Comparison of ENCODE assay signal across 11 cellular contexts in the genomic region with DNA sequence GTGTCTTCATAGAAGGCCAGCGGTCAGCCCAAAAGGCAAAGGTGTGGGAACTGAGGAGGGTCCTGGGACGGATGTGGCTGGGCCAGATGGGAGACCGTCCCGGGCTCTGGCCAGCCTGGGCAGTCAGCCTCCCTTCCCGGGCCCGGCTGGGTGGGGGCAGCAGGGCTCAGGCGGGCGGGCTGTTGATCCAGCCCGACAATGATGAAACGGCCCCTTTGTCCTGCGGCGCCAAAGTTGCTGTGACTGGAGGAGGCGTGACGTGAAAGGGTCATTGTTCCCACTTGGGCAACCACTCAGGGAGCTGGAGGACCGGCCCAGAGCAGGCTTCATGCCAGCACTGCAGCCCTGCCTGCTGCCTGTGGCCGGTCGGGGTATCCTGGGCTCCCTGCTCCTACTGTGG. TPM values are rescaled to one million over a fixed set of nuclear protein-coding genes. Genes with fewer than 3 reads are reported as not detected.
DNase-seq lines count a peak whose midpoint lies in the region; ATAC-seq and TF ChIP-seq lines count a peak whose summit lies in the region.
"Had no signal": no experiment of that assay in that cellular context is flagged by ENCODE, and none has a peak within 500 bp of the region (broad histone marks: within the 10 kb centered on the region; RNA-seq: fewer than 3 reads in every experiment).

No MANE protein-coding gene starts in this region.

- no peak for TF ChIP-seq CTCF in Calu3 (IDR thresholded peaks at IDR 0.05; ENCODE audit: unreplicated experiment)
- no peak for TF ChIP-seq CTCF in brain (conservative IDR thresholded peaks at IDR 0.05)

- CTCF ChIA-PET in Calu3 (lab: Charles Lee) = interaction anchor here (0.6 kb wide), 1 partner anchor 16 kb away, joined by 4 read pairs; a partner anchor contains a TSS
- CTCF ChIA-PET in HEK293T (lab: Yijun Ruan, JAX) = no interaction called here

- ATAC-seq in left ventricle myocardium superior (peak; percentile 83), HG02763 (IDR thresholded peaks at IDR 0.05; ENCODE audit: unreplicated experiment) (no peak), GM21526 (IDR thresholded peaks at IDR 0.05; ENCODE audit: low FRiP score, unreplicated experiment) (no peak)

- H3K4me1 Mint-ChIP-seq in Calu3 (ENCODE audit: low read depth, unreplicated experiment) (peaks cover 5% of the 10 kb centered on the region), brain (peaks cover 41% of the 10 kb centered on the region)
- H3K4me1 Mint-ChIP-seq: immature natural killer cell had no signal

- peak; percentile 78 for DNase-seq in Calu3
- DNase-seq in left ventricle myocardium superior = peak; percentile 84
- DNase-seq in posterior vena cava (ENCODE audit: low spot score) = peak; percentile 91
- DNase-seq in HEK293T (ENCODE audit: extremely low spot score) = no peak
- DNase-seq in stimulated activated CD4-positive, alpha-beta T cell treated with anti-CD3 and anti-CD28 coated beads, Interleukin-2, amount 100 ng/mL, for 48 hours = no peak
- DNase-seq: BE2C, immature natural killer cell, small intestine had no signal

- POLR2A ChIA-PET in HEK293T (lab: Yijun Ruan, JAX) = no interaction called here

- intact Hi-C loops in Calu3 (cut with micrococcal nuclease; ENCODE audit: unreplicated experiment) = no loop called here
- intact Hi-C loops in left ventricle myocardium superior (cut with micrococcal nuclease) = no loop called here
- intact Hi-C loops in posterior vena cava (cut with DNase I) = no loop called here

- H3K36me3 Mint-ChIP-seq in Calu3 (ENCODE audit: insufficient read depth, unreplicated experiment) = no peaks in the 10 kb centered on the region
- no peaks in the 10 kb centered on the region for H3K36me3 Mint-ChIP-seq in brain
- H3K36me3 Mint-ChIP-seq: immature natural killer cell had no signal

- H3K9me3 Mint-ChIP-seq in Calu3 (ENCODE audit: low read depth, unreplicated experiment) = no peaks in the 10 kb centered on the region
- peaks cover 0 to 4% (median 0%) of the 10 kb centered on the region in 5 experiments for H3K9me3 Mint-ChIP-seq in brain
- H3K9me3 Mint-ChIP-seq: immature natural killer cell had no signal

- H3K4me3 Mint-ChIP-seq in Calu3 (ENCODE audit: low read depth, unreplicated experiment) (no peak overlapping the region), brain (no peak overlapping the region)
- H3K4me3 Mint-ChIP-seq: immature natural killer cell had no signal

- no TSS peak for BruUV-seq in Calu3 (replicated peaks; lab: Mats Ljungman, UMichigan)

- H3K27ac Mint-ChIP-seq in Calu3 (ENCODE audit: unreplicated experiment) (no peak overlapping the region), brain (peak overlapping the region; percentile 49 to 96 (median 74))

- H3K27me3 Mint-ChIP-seq in Calu3 (ENCODE audit: unreplicated experiment) (peaks cover 12% of the 10 kb centered on the region), brain (peaks cover 7% of the 10 kb centered on the region)

TF ChIP-seq in HEK293T, 16 proteins besides CTCF, POLR2A, EP300 and RAD21:
- TF ChIP-seq FOXA1 (IDR thresholded peaks at IDR 0.05) = no peak
- TF ChIP-seq FOXK2 (IDR thresholded peaks at IDR 0.05) = no peak
- no peak for TF ChIP-seq TARDBP (IDR thresholded peaks at IDR 0.05)
- TF ChIP-seq, protein P1, sequence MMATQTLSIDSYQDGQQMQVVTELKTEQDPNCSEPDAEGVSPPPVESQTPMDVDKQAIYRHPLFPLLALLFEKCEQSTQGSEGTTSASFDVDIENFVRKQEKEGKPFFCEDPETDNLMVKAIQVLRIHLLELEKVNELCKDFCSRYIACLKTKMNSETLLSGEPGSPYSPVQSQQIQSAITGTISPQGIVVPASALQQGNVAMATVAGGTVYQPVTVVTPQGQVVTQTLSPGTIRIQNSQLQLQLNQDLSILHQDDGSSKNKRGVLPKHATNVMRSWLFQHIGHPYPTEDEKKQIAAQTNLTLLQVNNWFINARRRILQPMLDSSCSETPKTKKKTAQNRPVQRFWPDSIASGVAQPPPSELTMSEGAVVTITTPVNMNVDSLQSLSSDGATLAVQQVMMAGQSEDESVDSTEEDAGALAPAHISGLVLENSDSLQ (IDR thresholded peaks at IDR 0.05) = no peak
- no peak for TF ChIP-seq ELF4 (IDR thresholded peaks at IDR 0.05)
- no peak for TF ChIP-seq BHLHE40 (IDR thresholded peaks at IDR 0.05; ENCODE audit: borderline replicate concordance)
- no peak for TF ChIP-seq FOXM1 (IDR thresholded peaks at IDR 0.05; ENCODE audit: borderline replicate concordance)
- no peak for TF ChIP-seq NFRKB (IDR thresholded peaks at IDR 0.05)
TF ChIP-seq in HEK293T: peak in this region for 0.

RNA-seq across cellular contexts. Expression of a gene that starts 16.5 kb away (rescaled TPM):
- 7.7 and 7.9 TPM in 2 replicates for total RNA-seq in Calu3 (2022)
- polyA plus RNA-seq in brain (ENCODE audit: insufficient read depth, low read depth, low replicate concordance) = 15.2 TPM
- total RNA-seq in left ventricle myocardium superior = 25.2 TPM
- total RNA-seq in posterior vena cava = 10 to 100 TPM; 29.9 to 36.4 TPM

RNA-seq across cellular contexts. Expression of a gene that starts 44.2 kb away (rescaled TPM):
- total RNA-seq in Calu3 (2022) (747 and 782 TPM in 2 replicates), left ventricle myocardium superior (663 TPM), posterior vena cava (100 to 1,000 TPM; 657 to 687 TPM)
- 1,543 TPM for polyA plus RNA-seq in brain (ENCODE audit: insufficient read depth, low read depth, low replicate concordance)

RNA-seq across cellular contexts. Expression of a gene that starts 56.5 kb away (rescaled TPM):
- total RNA-seq in Calu3 (2022) = 71.6 and 74.9 TPM in 2 replicates
- polyA plus RNA-seq in brain (ENCODE audit: insufficient read depth, low read depth, low replicate concordance) = 11.5 TPM
- total RNA-seq in left ventricle myocardium superior = 18.5 TPM
- 10 to 100 TPM; 11.8 to 12.3 TPM for total RNA-seq in posterior vena cava

Comparison
In these comparisons a context has a peak if more than half of its experiments do, and no peak if none do; other contexts are left out.
1. DNase-seq: peak in Calu3 (single experiment), left ventricle myocardium superior (single experiment) and posterior vena cava (single experiment); none in HEK293T (single experiment) and stimulated activated CD4-positive, alpha-beta T cell treated with anti-CD3 and anti-CD28 coated beads, Interleukin-2, amount 100 ng/mL, for 48 hours (0 of 2).